Comparison of ENCODE assay signal across 16 cellular contexts in genomic region chr3:129463736-129464135, GRCh38. TPM values are rescaled to one million over a fixed set of nuclear protein-coding genes. Genes with fewer than 3 reads are reported as not detected.
DNase-seq lines count a peak whose midpoint lies in the region; ATAC-seq and TF ChIP-seq lines count a peak whose summit lies in the region.
"Had no signal": no experiment of that assay in that cellular context is flagged by ENCODE, and none has a peak within 500 bp of the region (broad histone marks: within the 10 kb centered on the region; RNA-seq: fewer than 3 reads in every experiment).

No MANE protein-coding gene starts in this region.

- 82 to 84% methylated on average over 5 of the region's 5 CpGs for WGBS in upper lobe of left lung, 2 donors

- TF ChIP-seq POLR2A in upper lobe of left lung (IDR thresholded peaks at IDR 0.05), result no peak

- H3K9me3 ChIP-seq in left ventricle myocardium inferior (replicated peaks) (no peaks in the 10 kb centered on the region), upper lobe of left lung (no peaks in the 10 kb centered on the region), colonic mucosa (no peaks in the 10 kb centered on the region)

- intact Hi-C loops in left ventricle myocardium inferior (cut with micrococcal nuclease), result no loop called here
- intact Hi-C loops in left ventricle myocardium superior (cut with micrococcal nuclease), result no loop called here
- intact Hi-C loops in colonic mucosa (cut with DNase I), result no loop called here

- H3K36me3 ChIP-seq in left ventricle myocardium inferior, result peaks cover 15% of the 10 kb centered on the region
- H3K36me3 ChIP-seq in upper lobe of left lung, result peaks cover 0 to 43% (median 15%) of the 10 kb centered on the region in 4 donors
- no peaks in the 10 kb centered on the region for H3K36me3 ChIP-seq in colonic mucosa

- H3K4me3 Mint-ChIP-seq in stimulated activated effector memory CD8-positive, alpha-beta T cell treated with anti-CD3 and anti-CD28 coated beads, Interleukin-12 subunit alpha, Interleukin-12 subunit beta, amount 100 ng/mL, for 72 hours, result no peak overlapping the region
- H3K4me3 Mint-ChIP-seq: CD4-positive, CD25-positive, alpha-beta regulatory T cell; HFFc6 had no signal

- H3K4me1 Mint-ChIP-seq in stimulated activated effector memory CD8-positive, alpha-beta T cell treated with anti-CD3 and anti-CD28 coated beads, Interleukin-12 subunit alpha, Interleukin-12 subunit beta, amount 100 ng/mL, for 72 hours, result no peaks in the 10 kb centered on the region

- H3K27ac ChIP-seq in left ventricle myocardium inferior (replicated peaks), result peak overlapping the region; percentile 89
- no peak overlapping the region for H3K27ac ChIP-seq in upper lobe of left lung
- H3K27ac ChIP-seq in colonic mucosa, result no peak overlapping the region
- H3K27ac ChIP-seq: BLaER1 treated with 17β-estradiol and CSF1 and Interleukin-3, amounts not matched to agents 10 nM and 100 nM had no signal

- H3K9ac ChIP-seq in colonic mucosa (ENCODE audit: low read depth in 2 of 2, low read length in 2 of 2), result no peak overlapping the region
- H3K9ac ChIP-seq: BLaER1 treated with 17β-estradiol and CSF1 and Interleukin-3, amounts not matched to agents 10 nM and 100 nM had no signal

- no peaks in the 10 kb centered on the region for H3K9me3 Mint-ChIP-seq in stimulated activated effector memory CD8-positive, alpha-beta T cell treated with anti-CD3 and anti-CD28 coated beads, Interleukin-12 subunit alpha, Interleukin-12 subunit beta, amount 100 ng/mL, for 72 hours
- H3K9me3 Mint-ChIP-seq: CD4-positive, CD25-positive, alpha-beta regulatory T cell; HFFc6 had no signal

- no peak for TF ChIP-seq CTCF in left ventricle myocardium inferior (IDR thresholded peaks at IDR 0.05; ENCODE audit: borderline replicate concordance)
- TF ChIP-seq CTCF in upper lobe of left lung (IDR thresholded peaks at IDR 0.05), result no peak
- no peak for TF ChIP-seq CTCF in colonic mucosa (IDR thresholded peaks at IDR 0.05)
- no peak for TF ChIP-seq CTCF in foreskin fibroblast (IDR thresholded peaks at IDR 0.05; ENCODE audit: low read depth, low read length)

- no peak for TF ChIP-seq EP300 in upper lobe of left lung (IDR thresholded peaks at IDR 0.05)

- H3K27ac Mint-ChIP-seq in stimulated activated effector memory CD8-positive, alpha-beta T cell treated with anti-CD3 and anti-CD28 coated beads, Interleukin-12 subunit alpha, Interleukin-12 subunit beta, amount 100 ng/mL, for 72 hours, result peak overlapping the region; percentile 68
- H3K27ac Mint-ChIP-seq: HFFc6 had no signal

- H3K4me1 ChIP-seq in left ventricle myocardium inferior (peaks cover 38% of the 10 kb centered on the region), upper lobe of left lung (no peaks in the 10 kb centered on the region), colonic mucosa (no peaks in the 10 kb centered on the region)

- H3K4me3 ChIP-seq in left ventricle myocardium inferior, result no peak overlapping the region
- H3K4me3 ChIP-seq in upper lobe of left lung, result no peak overlapping the region
- H3K4me3 ChIP-seq in colonic mucosa, result no peak overlapping the region
- H3K4me3 ChIP-seq in foreskin fibroblast (ENCODE audit: low read depth in 1 of 2, low read length in 2 of 2), result no peak overlapping the region
- H3K4me3 ChIP-seq: BLaER1 treated with 17β-estradiol and CSF1 and Interleukin-3, amounts not matched to agents 10 nM and 100 nM had no signal

- DNase-seq in left ventricle myocardium inferior (no peak), left ventricle myocardium superior (no peak), inferior parietal cortex (ENCODE audit: extremely low spot score) (peak; percentile 52), upper lobe of left lung (no peak), colonic mucosa (no peak), foreskin fibroblast (no peak)
- DNase-seq in stimulated activated effector memory CD8-positive, alpha-beta T cell treated with anti-CD3 and anti-CD28 coated beads, Interleukin-12 subunit alpha, Interleukin-12 subunit beta, amount 100 ng/mL, for 72 hours (ENCODE audit: low spot score in 2 of 2), result no peak
- DNase-seq: 8988T; AML-193; Calu3; CD4-positive, CD25-positive, alpha-beta regulatory T cell; DMS 273 treated with DMSO at 0.1 percent for 48 hours; HCEC 1CT; HFFc6 had no signal

- no peak for ATAC-seq in left ventricle myocardium superior
- ATAC-seq in stimulated activated effector memory CD8-positive, alpha-beta T cell treated with anti-CD3 and anti-CD28 coated beads, Interleukin-12 subunit alpha, Interleukin-12 subunit beta, amount 100 ng/mL, for 72 hours, result no peak
- ATAC-seq in upper lobe of left lung (ENCODE audit: low FRiP score in 2 of 2), result no peak

- H3K36me3 Mint-ChIP-seq in stimulated activated effector memory CD8-positive, alpha-beta T cell treated with anti-CD3 and anti-CD28 coated beads, Interleukin-12 subunit alpha, Interleukin-12 subunit beta, amount 100 ng/mL, for 72 hours, result peaks cover 6% of the 10 kb centered on the region

- no peaks in the 10 kb centered on the region for H3K27me3 ChIP-seq in left ventricle myocardium inferior (ENCODE audit: low read depth)
- no peaks in the 10 kb centered on the region for H3K27me3 ChIP-seq in upper lobe of left lung
- no peaks in the 10 kb centered on the region for H3K27me3 ChIP-seq in colonic mucosa
- H3K27me3 ChIP-seq: BLaER1 treated with 17β-estradiol and CSF1 and Interleukin-3, amounts not matched to agents 10 nM and 100 nM had no signal

RNA-seq across cellular contexts. Expression of gene IFT122, which starts 23.7 kb away (rescaled TPM):
- total RNA-seq in left ventricle myocardium inferior, result 16.5 TPM
- 16.8 TPM for total RNA-seq in left ventricle myocardium superior
- total RNA-seq in upper lobe of left lung, result 100 to 1,000 TPM in 1 of 6 donors, 10 to 100 TPM in 5; 23.7 to 126 (median 29.1) TPM
- 10 to 100 TPM; 15.6 to 31.5 TPM for total RNA-seq in colonic mucosa

RNA-seq across cellular contexts. Expression of gene MBD4, which starts 24.0 kb away (rescaled TPM):
- 18.8 TPM for total RNA-seq in left ventricle myocardium inferior
- total RNA-seq in left ventricle myocardium superior, result 19.8 TPM
- total RNA-seq in upper lobe of left lung, result 10 to 100 TPM; 22.3 to 43.2 (median 34.6) TPM
- 10 to 100 TPM; 25.0 to 28.9 TPM for total RNA-seq in colonic mucosa

RNA-seq across cellular contexts. Expression of gene EFCAB12, which starts 35.3 kb away (rescaled TPM):
- total RNA-seq in left ventricle myocardium inferior (not detected), left ventricle myocardium superior (not detected), upper lobe of left lung (10 to 100 TPM in 1 of 6 donors, 1 to 10 TPM in 4, under 1 TPM in 1; 0.72 to 10.5 (median 5.1) TPM), colonic mucosa (under 1 TPM; 0.16 to 0.47 TPM)
- total RNA-seq: Daoy had no signal
